In the genomic region with DNA sequence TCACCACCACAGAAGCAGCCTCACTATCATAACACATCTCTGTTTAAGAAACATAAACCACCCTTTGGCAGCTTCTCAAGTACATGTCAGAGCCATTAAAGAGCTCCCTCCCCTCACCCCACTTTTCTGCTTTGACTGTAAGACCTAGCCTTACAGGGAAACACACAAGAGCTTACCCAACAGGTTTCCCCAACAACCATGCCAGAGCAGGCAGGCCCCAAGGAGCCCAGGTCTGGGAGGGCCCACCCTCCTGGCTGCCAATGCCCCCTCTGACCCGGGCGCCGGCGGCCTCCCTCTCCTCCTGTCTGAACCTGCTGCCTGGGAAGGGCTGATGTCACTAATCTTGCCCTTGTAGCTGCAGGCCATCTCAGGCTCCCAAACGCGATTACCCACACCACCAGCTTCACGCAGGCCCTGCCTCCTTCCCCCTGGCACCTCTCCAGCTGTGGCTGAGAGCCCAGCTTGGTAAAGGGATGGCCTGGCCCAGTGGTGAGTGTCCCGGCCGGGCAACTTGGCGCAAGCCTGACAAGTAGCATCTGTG, we compare ENCODE assay signal across 1 cellular context.
TF ChIP-seq lines count a peak whose summit lies in the region.

No MANE protein-coding gene starts in this region.

TF ChIP-seq in GM23338, 12 proteins besides CTCF, POLR2A, EP300 and RAD21 (continued from another document):
- TF ChIP-seq, protein P1, sequence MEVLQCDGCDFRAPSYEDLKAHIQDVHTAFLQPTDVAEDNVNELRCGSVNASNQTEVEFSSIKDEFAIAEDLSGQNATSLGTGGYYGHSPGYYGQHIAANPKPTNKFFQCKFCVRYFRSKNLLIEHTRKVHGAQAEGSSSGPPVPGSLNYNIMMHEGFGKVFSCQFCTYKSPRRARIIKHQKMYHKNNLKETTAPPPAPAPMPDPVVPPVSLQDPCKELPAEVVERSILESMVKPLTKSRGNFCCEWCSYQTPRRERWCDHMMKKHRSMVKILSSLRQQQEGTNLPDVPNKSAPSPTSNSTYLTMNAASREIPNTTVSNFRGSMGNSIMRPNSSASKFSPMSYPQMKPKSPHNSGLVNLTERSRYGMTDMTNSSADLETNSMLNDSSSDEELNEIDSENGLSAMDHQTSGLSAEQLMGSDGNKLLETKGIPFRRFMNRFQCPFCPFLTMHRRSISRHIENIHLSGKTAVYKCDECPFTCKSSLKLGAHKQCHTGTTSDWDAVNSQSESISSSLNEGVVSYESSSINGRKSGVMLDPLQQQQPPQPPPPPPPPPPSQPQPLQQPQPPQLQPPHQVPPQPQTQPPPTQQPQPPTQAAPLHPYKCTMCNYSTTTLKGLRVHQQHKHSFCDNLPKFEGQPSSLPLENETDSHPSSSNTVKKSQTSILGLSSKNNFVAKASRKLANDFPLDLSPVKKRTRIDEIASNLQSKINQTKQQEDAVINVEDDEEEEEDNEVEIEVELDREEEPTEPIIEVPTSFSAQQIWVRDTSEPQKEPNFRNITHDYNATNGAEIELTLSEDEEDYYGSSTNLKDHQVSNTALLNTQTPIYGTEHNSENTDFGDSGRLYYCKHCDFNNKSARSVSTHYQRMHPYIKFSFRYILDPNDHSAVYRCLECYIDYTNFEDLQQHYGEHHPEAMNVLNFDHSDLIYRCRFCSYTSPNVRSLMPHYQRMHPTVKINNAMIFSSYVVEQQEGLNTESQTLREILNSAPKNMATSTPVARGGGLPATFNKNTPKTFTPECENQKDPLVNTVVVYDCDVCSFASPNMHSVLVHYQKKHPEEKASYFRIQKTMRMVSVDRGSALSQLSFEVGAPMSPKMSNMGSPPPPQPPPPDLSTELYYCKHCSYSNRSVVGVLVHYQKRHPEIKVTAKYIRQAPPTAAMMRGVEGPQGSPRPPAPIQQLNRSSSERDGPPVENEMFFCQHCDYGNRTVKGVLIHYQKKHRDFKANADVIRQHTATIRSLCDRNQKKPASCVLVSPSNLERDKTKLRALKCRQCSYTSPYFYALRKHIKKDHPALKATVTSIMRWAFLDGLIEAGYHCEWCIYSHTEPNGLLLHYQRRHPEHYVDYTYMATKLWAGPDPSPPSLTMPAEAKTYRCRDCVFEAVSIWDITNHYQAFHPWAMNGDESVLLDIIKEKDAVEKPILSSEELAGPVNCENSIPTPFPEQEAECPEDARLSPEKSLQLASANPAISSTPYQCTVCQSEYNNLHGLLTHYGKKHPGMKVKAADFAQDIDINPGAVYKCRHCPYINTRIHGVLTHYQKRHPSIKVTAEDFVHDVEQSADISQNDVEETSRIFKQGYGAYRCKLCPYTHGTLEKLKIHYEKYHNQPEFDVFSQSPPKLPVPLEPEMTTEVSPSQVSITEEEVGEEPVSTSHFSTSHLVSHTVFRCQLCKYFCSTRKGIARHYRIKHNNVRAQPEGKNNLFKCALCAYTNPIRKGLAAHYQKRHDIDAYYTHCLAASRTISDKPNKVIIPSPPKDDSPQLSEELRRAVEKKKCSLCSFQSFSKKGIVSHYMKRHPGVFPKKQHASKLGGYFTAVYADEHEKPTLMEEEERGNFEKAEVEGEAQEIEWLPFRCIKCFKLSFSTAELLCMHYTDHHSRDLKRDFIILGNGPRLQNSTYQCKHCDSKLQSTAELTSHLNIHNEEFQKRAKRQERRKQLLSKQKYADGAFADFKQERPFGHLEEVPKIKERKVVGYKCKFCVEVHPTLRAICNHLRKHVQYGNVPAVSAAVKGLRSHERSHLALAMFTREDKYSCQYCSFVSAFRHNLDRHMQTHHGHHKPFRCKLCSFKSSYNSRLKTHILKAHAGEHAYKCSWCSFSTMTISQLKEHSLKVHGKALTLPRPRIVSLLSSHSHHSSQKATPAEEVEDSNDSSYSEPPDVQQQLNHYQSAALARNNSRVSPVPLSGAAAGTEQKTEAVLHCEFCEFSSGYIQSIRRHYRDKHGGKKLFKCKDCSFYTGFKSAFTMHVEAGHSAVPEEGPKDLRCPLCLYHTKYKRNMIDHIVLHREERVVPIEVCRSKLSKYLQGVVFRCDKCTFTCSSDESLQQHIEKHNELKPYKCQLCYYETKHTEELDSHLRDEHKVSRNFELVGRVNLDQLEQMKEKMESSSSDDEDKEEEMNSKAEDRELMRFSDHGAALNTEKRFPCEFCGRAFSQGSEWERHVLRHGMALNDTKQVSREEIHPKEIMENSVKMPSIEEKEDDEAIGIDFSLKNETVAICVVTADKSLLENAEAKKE (CRISPR knock-in tag; IDR thresholded peaks at IDR 0.05), result no peak
- TF ChIP-seq ZNF114 (CRISPR knock-in tag; IDR thresholded peaks at IDR 0.05) (no peak), EZH2 (IDR thresholded peaks at IDR 0.05; ENCODE audit: low read depth, unreplicated experiment) (no peak), STAT1 (IDR thresholded peaks at IDR 0.05; ENCODE audit: unreplicated experiment) (no peak), CREB1 (CRISPR knock-in tag; IDR thresholded peaks at IDR 0.05; ENCODE audit: low read depth) (no peak), EZH2phosphoT487 (IDR thresholded peaks at IDR 0.05; ENCODE audit: unreplicated experiment) (no peak)
TF ChIP-seq in GM23338: peak in this region for 0.
